ENCODE assay signal across 1 cellular context in genomic region chr19:35845215-35846037, GRCh38.
TF ChIP-seq lines count a peak whose summit lies in the region.

No MANE protein-coding gene starts in this region.

TF ChIP-seq in K562, 482 proteins besides CTCF, POLR2A, EP300 and RAD21 (continued from another document and continues in another):
- TF ChIP-seq IRF1 (CRISPR knock-in tag; IDR thresholded peaks at IDR 0.05; ENCODE audit: borderline replicate concordance) (no peak), KHSRP (IDR thresholded peaks at IDR 0.05) (no peak), CHD2 (IDR thresholded peaks at IDR 0.05; ENCODE audit: low read depth, low read length) (peak; percentile 76; the same call in 1 of the 2 replicates), ZNF449 (CRISPR knock-in tag; IDR thresholded peaks at IDR 0.05) (no peak), PTTG1 (tag; IDR thresholded peaks at IDR 0.05; ENCODE audit: low read depth) (no peak), ZBTB2 (IDR thresholded peaks at IDR 0.05) (0 out of 2 replicates have a peak, but pooled peaks have one; percentile 31), HES1 (IDR thresholded peaks at IDR 0.05; ENCODE audit: low read depth) (no peak), DEAF1 (CRISPR knock-in tag; IDR thresholded peaks at IDR 0.05) (no peak), SETDB1 (IDR thresholded peaks at IDR 0.05; ENCODE audit: low read length) (no peak), HDAC8 (tag; IDR thresholded peaks at IDR 0.05) (no peak), PHF8 (IDR thresholded peaks at IDR 0.05; ENCODE audit: borderline replicate concordance, low read length) (no peak), RCOR1 (IDR thresholded peaks at IDR 0.05; ENCODE audit: borderline replicate concordance in 1 of 2, low read depth in 2 of 2, low read length in 2 of 2) (peak in 1 of 2 experiments; percentile 46; a peak in 1 of 4 replicates), GMEB1 (CRISPR knock-in tag; IDR thresholded peaks at IDR 0.05) (no peak), ZNF146 (CRISPR knock-in tag; IDR thresholded peaks at IDR 0.05; ENCODE audit: unreplicated experiment) (no peak), ZBTB40 (IDR thresholded peaks at IDR 0.05) (peak; percentile 50; the same call in 1 of the 2 replicates), ZBTB40 (CRISPR knock-in tag; IDR thresholded peaks at IDR 0.05) (no peak), PHF20 (IDR thresholded peaks at IDR 0.05; ENCODE audit: partially characterized antibody) (no peak), THRAP3 (IDR thresholded peaks at IDR 0.05; ENCODE audit: borderline replicate concordance) (no peak), CC2D1A (IDR thresholded peaks at IDR 0.05) (no peak), ELK1 (CRISPR knock-in tag; IDR thresholded peaks at IDR 0.05) (no peak), SMAD4 (CRISPR knock-in tag; conservative IDR thresholded peaks at IDR 0.05) (0 out of 2 replicates have a peak, but pooled peaks have one; percentile 60), ZNF224 (CRISPR knock-in tag; IDR thresholded peaks at IDR 0.05) (no peak), TAF7 (tag; IDR thresholded peaks at IDR 0.05) (no peak), HIVEP1 (CRISPR knock-in tag; IDR thresholded peaks at IDR 0.05) (no peak), ZBTB26 (CRISPR knock-in tag; IDR thresholded peaks at IDR 0.05) (peak; percentile 4; the same call in 1 of the 2 replicates), DDX20 (tag; IDR thresholded peaks at IDR 0.05; ENCODE audit: low read depth) (no peak), TOE1 (IDR thresholded peaks at IDR 0.05; ENCODE audit: borderline replicate concordance) (peak; percentile 84), TOE1 (CRISPR knock-in tag; IDR thresholded peaks at IDR 0.05; ENCODE audit: borderline replicate concordance, low read depth) (no peak), MTA2 (IDR thresholded peaks at IDR 0.05; ENCODE audit: low read depth) (no peak), TAF9B (IDR thresholded peaks at IDR 0.05; ENCODE audit: partially characterized antibody) (no peak), SIX5 (IDR thresholded peaks at IDR 0.05; ENCODE audit: borderline replicate concordance in 1 of 2, insufficient read depth in 1 of 2, low read depth in 1 of 2, low read length in 2 of 2) (no peak), NCOA6 (IDR thresholded peaks at IDR 0.05) (no peak), CHD1 (IDR thresholded peaks at IDR 0.05; ENCODE audit: low read length) (no peak), ARID1B (IDR thresholded peaks at IDR 0.05) (peak; percentile 64; the same call in 1 of the 2 replicates), TEAD4 (IDR thresholded peaks at IDR 0.05; ENCODE audit: low read length) (no peak), TEAD4 (CRISPR knock-in tag; IDR thresholded peaks at IDR 0.05; ENCODE audit: borderline replicate concordance) (no peak), ZNF445 (CRISPR knock-in tag; IDR thresholded peaks at IDR 0.05; ENCODE audit: low read depth) (no peak)
